ENCODE assay signal across 1 cellular context in genomic region chr4:18930487-18930886, GRCh38.
TF ChIP-seq lines count a peak whose summit lies in the region.

No MANE protein-coding gene starts in this region.

TF ChIP-seq in SK-N-SH, 30 proteins besides CTCF, POLR2A, EP300 and RAD21 (continued from another document):
- TF ChIP-seq REST (IDR thresholded peaks at IDR 0.05; ENCODE audit: low read depth, low read length) (no peak), POLR2AphosphoS5 (IDR thresholded peaks at IDR 0.05; ENCODE audit: low read depth, low read length) (no peak), RCOR1 (IDR thresholded peaks at IDR 0.05; ENCODE audit: low read length) (no peak), NRF1 (IDR thresholded peaks at IDR 0.05; ENCODE audit: low read depth, low read length) (no peak), FOXM1 (IDR thresholded peaks at IDR 0.05; ENCODE audit: low read depth) (no peak), TAF1 (IDR thresholded peaks at IDR 0.05; ENCODE audit: borderline replicate concordance, low read depth, low read length) (no peak), PBX3 (IDR thresholded peaks at IDR 0.05) (no peak), EZH2phosphoT487 (IDR thresholded peaks at IDR 0.05; ENCODE audit: borderline replicate concordance, low read depth) (no peak), CHD2 (IDR thresholded peaks at IDR 0.05; ENCODE audit: low read length, partially characterized antibody) (no peak)
TF ChIP-seq in SK-N-SH: peak in this region for 0.
